1 cellular context compared by ENCODE assay signal in the genomic region with DNA sequence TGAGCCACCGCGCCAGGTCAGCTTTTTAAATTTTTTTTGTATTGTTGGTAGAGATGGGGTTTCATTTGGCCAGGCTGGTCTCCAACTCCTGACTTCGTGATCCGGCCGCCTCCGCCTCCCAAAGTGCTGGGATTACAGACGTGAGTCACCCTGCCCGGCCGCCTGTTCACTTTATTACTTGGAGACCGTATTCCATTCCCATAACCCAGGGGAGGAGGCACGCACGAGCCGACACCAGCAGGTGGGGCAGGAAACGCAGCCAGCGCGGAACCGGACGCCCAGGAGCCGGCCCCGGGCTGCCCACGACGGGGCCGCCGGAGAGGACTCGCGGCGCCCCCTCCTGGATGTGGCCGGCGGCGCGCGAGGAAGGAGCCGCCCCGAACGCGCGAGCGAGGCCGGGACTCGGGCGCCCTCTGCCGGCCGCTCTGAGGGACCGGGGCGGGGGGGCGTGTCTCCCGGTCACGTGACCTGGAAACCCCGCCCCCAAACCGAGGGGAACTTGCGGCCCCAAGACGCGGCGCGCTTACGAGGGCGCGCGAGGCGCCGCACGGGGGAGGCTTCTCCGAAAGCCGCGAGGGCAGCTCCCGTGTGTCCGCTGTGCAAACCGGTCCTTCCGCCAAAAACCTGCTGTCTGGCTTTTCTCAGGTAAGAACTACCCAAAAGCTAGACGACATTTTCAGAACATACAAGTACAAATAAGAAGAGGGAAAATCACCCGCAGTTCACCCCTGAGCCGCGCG.
TF ChIP-seq lines count a peak whose summit lies in the region.

No MANE protein-coding gene starts in this region.

TF ChIP-seq in WTC11, 78 proteins besides CTCF, POLR2A, EP300 and RAD21 (continued from another document and continues in another):
- TF ChIP-seq, protein P1, sequence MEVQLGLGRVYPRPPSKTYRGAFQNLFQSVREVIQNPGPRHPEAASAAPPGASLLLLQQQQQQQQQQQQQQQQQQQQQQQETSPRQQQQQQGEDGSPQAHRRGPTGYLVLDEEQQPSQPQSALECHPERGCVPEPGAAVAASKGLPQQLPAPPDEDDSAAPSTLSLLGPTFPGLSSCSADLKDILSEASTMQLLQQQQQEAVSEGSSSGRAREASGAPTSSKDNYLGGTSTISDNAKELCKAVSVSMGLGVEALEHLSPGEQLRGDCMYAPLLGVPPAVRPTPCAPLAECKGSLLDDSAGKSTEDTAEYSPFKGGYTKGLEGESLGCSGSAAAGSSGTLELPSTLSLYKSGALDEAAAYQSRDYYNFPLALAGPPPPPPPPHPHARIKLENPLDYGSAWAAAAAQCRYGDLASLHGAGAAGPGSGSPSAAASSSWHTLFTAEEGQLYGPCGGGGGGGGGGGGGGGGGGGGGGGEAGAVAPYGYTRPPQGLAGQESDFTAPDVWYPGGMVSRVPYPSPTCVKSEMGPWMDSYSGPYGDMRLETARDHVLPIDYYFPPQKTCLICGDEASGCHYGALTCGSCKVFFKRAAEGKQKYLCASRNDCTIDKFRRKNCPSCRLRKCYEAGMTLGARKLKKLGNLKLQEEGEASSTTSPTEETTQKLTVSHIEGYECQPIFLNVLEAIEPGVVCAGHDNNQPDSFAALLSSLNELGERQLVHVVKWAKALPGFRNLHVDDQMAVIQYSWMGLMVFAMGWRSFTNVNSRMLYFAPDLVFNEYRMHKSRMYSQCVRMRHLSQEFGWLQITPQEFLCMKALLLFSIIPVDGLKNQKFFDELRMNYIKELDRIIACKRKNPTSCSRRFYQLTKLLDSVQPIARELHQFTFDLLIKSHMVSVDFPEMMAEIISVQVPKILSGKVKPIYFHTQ (CRISPR knock-in tag; IDR thresholded peaks at IDR 0.05), result no peak
- TF ChIP-seq, protein P2, sequence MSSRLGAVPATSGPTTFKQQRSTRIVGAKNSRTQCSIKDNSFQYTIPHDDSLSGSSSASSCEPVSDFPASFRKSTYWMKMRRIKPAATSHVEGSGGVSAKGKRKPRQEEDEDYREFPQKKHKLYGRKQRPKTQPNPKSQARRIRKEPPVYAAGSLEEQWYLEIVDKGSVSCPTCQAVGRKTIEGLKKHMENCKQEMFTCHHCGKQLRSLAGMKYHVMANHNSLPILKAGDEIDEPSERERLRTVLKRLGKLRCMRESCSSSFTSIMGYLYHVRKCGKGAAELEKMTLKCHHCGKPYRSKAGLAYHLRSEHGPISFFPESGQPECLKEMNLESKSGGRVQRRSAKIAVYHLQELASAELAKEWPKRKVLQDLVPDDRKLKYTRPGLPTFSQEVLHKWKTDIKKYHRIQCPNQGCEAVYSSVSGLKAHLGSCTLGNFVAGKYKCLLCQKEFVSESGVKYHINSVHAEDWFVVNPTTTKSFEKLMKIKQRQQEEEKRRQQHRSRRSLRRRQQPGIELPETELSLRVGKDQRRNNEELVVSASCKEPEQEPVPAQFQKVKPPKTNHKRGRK (CRISPR knock-in tag; IDR thresholded peaks at IDR 0.05; ENCODE audit: borderline replicate concordance), result no peak
- TF ChIP-seq ZNF671 (CRISPR knock-in tag; IDR thresholded peaks at IDR 0.05) (no peak), SOX15 (CRISPR knock-in tag; IDR thresholded peaks at IDR 0.05) (no peak), NR1H2 (CRISPR knock-in tag; IDR thresholded peaks at IDR 0.05) (no peak), TEAD4 (CRISPR knock-in tag; IDR thresholded peaks at IDR 0.05) (peak; percentile 64; the same call in 1 of the 2 replicates), MXD4 (CRISPR knock-in tag; IDR thresholded peaks at IDR 0.05; ENCODE audit: borderline replicate concordance) (no peak), TEAD1 (CRISPR knock-in tag; IDR thresholded peaks at IDR 0.05) (peak; percentile 94), OVOL2 (CRISPR knock-in tag; IDR thresholded peaks at IDR 0.05; ENCODE audit: borderline replicate concordance) (no peak), CREB1 (CRISPR knock-in tag; IDR thresholded peaks at IDR 0.05) (peak; percentile 53; the same call in 1 of the 2 replicates), ATF1 (CRISPR knock-in tag; IDR thresholded peaks at IDR 0.05) (peak; percentile 61; the same call in 1 of the 2 replicates), JAZF1 (CRISPR knock-in tag; IDR thresholded peaks at IDR 0.05) (no peak), NFATC4 (CRISPR knock-in tag; IDR thresholded peaks at IDR 0.05) (no peak), IRF2 (CRISPR knock-in tag; IDR thresholded peaks at IDR 0.05; ENCODE audit: borderline replicate concordance, low read depth) (no peak), ELF4 (CRISPR knock-in tag; IDR thresholded peaks at IDR 0.05; ENCODE audit: low read depth) (no peak), GABPB1 (CRISPR knock-in tag; IDR thresholded peaks at IDR 0.05) (peak; percentile 8; the same call in 1 of the 2 replicates), ZNF138 (CRISPR knock-in tag; conservative IDR thresholded peaks at IDR 0.05) (0 out of 2 replicates have a peak, but pooled peaks have one; percentile 61)
- TF ChIP-seq, protein P3, sequence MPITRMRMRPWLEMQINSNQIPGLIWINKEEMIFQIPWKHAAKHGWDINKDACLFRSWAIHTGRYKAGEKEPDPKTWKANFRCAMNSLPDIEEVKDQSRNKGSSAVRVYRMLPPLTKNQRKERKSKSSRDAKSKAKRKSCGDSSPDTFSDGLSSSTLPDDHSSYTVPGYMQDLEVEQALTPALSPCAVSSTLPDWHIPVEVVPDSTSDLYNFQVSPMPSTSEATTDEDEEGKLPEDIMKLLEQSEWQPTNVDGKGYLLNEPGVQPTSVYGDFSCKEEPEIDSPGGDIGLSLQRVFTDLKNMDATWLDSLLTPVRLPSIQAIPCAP (CRISPR knock-in tag; IDR thresholded peaks at IDR 0.05), result 0 out of 2 replicates have a peak, but pooled peaks have one; percentile 76
- TF ChIP-seq, protein P4, sequence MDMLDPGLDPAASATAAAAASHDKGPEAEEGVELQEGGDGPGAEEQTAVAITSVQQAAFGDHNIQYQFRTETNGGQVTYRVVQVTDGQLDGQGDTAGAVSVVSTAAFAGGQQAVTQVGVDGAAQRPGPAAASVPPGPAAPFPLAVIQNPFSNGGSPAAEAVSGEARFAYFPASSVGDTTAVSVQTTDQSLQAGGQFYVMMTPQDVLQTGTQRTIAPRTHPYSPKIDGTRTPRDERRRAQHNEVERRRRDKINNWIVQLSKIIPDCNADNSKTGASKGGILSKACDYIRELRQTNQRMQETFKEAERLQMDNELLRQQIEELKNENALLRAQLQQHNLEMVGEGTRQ (CRISPR knock-in tag; IDR thresholded peaks at IDR 0.05), result peak; percentile 97
- TF ChIP-seq, protein P5, sequence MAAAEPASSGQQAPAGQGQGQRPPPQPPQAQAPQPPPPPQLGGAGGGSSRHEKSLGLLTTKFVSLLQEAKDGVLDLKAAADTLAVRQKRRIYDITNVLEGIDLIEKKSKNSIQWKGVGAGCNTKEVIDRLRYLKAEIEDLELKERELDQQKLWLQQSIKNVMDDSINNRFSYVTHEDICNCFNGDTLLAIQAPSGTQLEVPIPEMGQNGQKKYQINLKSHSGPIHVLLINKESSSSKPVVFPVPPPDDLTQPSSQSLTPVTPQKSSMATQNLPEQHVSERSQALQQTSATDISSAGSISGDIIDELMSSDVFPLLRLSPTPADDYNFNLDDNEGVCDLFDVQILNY (CRISPR knock-in tag; IDR thresholded peaks at IDR 0.05), result peak; percentile 75; the same call in 1 of the 2 replicates
- TF ChIP-seq, protein P6, sequence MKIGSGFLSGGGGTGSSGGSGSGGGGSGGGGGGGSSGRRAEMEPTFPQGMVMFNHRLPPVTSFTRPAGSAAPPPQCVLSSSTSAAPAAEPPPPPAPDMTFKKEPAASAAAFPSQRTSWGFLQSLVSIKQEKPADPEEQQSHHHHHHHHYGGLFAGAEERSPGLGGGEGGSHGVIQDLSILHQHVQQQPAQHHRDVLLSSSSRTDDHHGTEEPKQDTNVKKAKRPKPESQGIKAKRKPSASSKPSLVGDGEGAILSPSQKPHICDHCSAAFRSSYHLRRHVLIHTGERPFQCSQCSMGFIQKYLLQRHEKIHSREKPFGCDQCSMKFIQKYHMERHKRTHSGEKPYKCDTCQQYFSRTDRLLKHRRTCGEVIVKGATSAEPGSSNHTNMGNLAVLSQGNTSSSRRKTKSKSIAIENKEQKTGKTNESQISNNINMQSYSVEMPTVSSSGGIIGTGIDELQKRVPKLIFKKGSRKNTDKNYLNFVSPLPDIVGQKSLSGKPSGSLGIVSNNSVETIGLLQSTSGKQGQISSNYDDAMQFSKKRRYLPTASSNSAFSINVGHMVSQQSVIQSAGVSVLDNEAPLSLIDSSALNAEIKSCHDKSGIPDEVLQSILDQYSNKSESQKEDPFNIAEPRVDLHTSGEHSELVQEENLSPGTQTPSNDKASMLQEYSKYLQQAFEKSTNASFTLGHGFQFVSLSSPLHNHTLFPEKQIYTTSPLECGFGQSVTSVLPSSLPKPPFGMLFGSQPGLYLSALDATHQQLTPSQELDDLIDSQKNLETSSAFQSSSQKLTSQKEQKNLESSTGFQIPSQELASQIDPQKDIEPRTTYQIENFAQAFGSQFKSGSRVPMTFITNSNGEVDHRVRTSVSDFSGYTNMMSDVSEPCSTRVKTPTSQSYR (CRISPR knock-in tag; IDR thresholded peaks at IDR 0.05), result peak; percentile 63; the same call in 1 of the 2 replicates
- TF ChIP-seq, protein P7, sequence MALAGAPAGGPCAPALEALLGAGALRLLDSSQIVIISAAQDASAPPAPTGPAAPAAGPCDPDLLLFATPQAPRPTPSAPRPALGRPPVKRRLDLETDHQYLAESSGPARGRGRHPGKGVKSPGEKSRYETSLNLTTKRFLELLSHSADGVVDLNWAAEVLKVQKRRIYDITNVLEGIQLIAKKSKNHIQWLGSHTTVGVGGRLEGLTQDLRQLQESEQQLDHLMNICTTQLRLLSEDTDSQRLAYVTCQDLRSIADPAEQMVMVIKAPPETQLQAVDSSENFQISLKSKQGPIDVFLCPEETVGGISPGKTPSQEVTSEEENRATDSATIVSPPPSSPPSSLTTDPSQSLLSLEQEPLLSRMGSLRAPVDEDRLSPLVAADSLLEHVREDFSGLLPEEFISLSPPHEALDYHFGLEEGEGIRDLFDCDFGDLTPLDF (CRISPR knock-in tag; IDR thresholded peaks at IDR 0.05), result peak; percentile 86
- TF ChIP-seq, protein P8, sequence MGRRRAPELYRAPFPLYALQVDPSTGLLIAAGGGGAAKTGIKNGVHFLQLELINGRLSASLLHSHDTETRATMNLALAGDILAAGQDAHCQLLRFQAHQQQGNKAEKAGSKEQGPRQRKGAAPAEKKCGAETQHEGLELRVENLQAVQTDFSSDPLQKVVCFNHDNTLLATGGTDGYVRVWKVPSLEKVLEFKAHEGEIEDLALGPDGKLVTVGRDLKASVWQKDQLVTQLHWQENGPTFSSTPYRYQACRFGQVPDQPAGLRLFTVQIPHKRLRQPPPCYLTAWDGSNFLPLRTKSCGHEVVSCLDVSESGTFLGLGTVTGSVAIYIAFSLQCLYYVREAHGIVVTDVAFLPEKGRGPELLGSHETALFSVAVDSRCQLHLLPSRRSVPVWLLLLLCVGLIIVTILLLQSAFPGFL (CRISPR knock-in tag; IDR thresholded peaks at IDR 0.05; ENCODE audit: borderline replicate concordance), result no peak
- TF ChIP-seq, protein P9, sequence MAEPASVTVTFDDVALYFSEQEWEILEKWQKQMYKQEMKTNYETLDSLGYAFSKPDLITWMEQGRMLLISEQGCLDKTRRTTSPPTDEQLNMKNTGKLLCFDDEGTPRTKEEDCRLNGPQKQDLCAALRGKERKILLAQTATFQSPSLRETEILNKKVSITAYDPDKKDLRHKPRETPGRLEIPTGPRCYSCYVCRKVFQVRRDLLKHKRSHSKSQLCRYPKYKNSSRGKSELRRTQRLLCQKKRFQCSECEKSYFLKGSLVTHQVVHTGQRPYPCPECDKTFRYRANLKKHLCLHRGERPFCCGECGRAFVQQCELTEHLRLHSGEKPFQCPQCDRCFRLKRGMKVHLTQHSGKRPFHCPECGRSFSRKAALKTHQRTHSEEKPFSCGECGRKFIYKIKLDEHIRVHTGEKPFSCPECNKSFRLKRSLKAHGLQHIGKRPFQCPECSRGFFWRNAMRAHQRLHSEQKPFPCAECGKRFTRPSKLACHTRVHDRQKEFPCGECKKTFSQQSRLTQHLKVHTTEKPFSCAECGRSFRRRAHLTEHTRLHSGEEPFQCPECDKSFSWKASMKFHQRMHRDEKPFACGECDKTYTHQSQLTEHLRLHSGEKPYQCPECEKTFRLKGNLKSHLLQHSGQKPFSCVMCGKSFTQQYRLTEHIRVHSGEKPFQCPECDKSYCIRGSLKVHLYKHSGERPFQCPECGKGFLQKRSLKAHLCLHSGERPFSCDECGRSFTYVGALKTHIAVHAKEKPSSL (CRISPR knock-in tag; conservative IDR thresholded peaks at IDR 0.05), result no peak
- TF ChIP-seq, protein P10, sequence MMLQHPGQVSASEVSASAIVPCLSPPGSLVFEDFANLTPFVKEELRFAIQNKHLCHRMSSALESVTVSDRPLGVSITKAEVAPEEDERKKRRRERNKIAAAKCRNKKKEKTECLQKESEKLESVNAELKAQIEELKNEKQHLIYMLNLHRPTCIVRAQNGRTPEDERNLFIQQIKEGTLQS (CRISPR knock-in tag; conservative IDR thresholded peaks at IDR 0.05), result no peak
- TF ChIP-seq, protein P11, sequence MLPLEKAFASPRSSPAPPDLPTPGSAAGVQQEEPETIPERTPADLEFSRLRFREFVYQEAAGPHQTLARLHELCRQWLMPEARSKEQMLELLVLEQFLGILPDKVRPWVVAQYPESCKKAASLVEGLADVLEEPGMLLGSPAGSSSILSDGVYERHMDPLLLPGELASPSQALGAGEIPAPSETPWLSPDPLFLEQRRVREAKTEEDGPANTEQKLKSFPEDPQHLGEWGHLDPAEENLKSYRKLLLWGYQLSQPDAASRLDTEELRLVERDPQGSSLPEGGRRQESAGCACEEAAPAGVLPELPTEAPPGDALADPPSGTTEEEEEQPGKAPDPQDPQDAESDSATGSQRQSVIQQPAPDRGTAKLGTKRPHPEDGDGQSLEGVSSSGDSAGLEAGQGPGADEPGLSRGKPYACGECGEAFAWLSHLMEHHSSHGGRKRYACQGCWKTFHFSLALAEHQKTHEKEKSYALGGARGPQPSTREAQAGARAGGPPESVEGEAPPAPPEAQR (CRISPR knock-in tag; IDR thresholded peaks at IDR 0.05), result no peak
- TF ChIP-seq, protein P12, sequence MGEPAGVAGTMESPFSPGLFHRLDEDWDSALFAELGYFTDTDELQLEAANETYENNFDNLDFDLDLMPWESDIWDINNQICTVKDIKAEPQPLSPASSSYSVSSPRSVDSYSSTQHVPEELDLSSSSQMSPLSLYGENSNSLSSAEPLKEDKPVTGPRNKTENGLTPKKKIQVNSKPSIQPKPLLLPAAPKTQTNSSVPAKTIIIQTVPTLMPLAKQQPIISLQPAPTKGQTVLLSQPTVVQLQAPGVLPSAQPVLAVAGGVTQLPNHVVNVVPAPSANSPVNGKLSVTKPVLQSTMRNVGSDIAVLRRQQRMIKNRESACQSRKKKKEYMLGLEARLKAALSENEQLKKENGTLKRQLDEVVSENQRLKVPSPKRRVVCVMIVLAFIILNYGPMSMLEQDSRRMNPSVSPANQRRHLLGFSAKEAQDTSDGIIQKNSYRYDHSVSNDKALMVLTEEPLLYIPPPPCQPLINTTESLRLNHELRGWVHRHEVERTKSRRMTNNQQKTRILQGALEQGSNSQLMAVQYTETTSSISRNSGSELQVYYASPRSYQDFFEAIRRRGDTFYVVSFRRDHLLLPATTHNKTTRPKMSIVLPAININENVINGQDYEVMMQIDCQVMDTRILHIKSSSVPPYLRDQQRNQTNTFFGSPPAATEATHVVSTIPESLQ (CRISPR knock-in tag; IDR thresholded peaks at IDR 0.05), result no peak
